8 cellular contexts compared by ENCODE assay signal in the genomic region with DNA sequence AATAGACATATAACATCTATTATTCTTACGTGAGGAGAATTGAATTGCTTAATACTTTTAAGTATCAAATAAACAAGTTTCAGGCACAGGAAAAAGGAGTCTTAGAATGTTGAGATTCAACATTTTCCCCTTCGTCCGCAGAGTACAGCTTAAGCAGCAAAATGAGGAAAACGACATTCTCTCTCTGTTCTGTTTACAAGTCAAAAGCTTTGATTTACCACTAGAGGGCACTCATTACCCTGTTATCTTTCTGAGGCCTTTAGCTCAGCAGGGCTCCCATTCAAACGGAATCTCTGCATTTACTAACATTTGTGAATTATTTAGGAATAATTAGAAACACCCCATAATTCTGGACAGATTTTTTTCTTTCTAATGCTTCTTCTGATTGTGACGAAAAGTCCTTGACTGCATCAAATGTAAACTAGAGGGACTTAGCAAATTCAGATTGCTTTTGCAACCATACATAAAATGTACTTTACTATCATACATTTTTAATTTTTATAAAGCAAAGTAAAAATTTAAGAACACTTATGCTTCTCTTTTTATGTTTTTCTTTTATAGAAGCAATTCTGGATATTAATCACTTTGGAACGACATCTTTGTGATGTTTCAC.
DNase-seq lines count a peak whose midpoint lies in the region; ATAC-seq and TF ChIP-seq lines count a peak whose summit lies in the region.

No MANE protein-coding gene starts in this region.

- H3K27ac ChIP-seq in OCI-LY1 (ENCODE audit: low read depth, low read length, poor library complexity, severe bottlenecking) (no peak overlapping the region), uterus (no peak overlapping the region)

- no peaks in the 10 kb centered on the region for H3K79me2 ChIP-seq in OCI-LY1 (ENCODE audit: insufficient read depth, low read length)

- H3F3A ChIP-seq in OCI-LY1 (ENCODE audit: insufficient read depth, low read length) = no peaks in the 10 kb centered on the region

- H3K36me3 ChIP-seq in OCI-LY1 (ENCODE audit: insufficient read depth, low read length) = no peaks in the 10 kb centered on the region
- H3K36me3 ChIP-seq in uterus = no peaks in the 10 kb centered on the region

- H3K9me2 ChIP-seq in OCI-LY1 (ENCODE audit: low read depth, low read length) = no peaks in the 10 kb centered on the region

- H3K4me3 ChIP-seq in OCI-LY1 (ENCODE audit: low read depth, low read length, poor library complexity, severe bottlenecking) (no peak overlapping the region), uterus (no peak overlapping the region)

- TF ChIP-seq CTCF in OCI-LY1 (IDR thresholded peaks at IDR 0.05; ENCODE audit: low read length) (peak; percentile 72), uterus (IDR thresholded peaks at IDR 0.05) (peak; percentile 56 to 68 (median 66))

- ATAC-seq in left lobe of liver = peak; percentile 95

- no peak for TF ChIP-seq POLR2A in uterus (IDR thresholded peaks at IDR 0.05)

- H3K9me3 ChIP-seq in OCI-LY1 (ENCODE audit: low read length) = no peaks in the 10 kb centered on the region
- H3K9me3 ChIP-seq in uterus = no peaks in the 10 kb centered on the region

- peak; percentile 4 for DNase-seq in stimulated activated CD4-positive, alpha-beta T cell treated with anti-CD3 and anti-CD28 coated beads, Interleukin-4, amount 100 ng/mL, for 24 hours
- no peak for DNase-seq in stimulated activated CD4-positive, alpha-beta T cell treated with anti-CD3 and anti-CD28 coated beads, Interleukin-15, amount 100 ng/mL, for 24 hours
- DNase-seq in H4 (ENCODE audit: low spot score) = peak; percentile 86
- peak; percentile 79 for DNase-seq in KG1 (lab: John Stamatoyannopoulos, UW)
- peak; percentile 69 for DNase-seq in cerebellum (ENCODE audit: low spot score)
- no peak for DNase-seq in left lobe of liver (ENCODE audit: low spot score)
- DNase-seq in uterus = no peak

- H3K27me3 ChIP-seq in OCI-LY1 (ENCODE audit: insufficient read depth, low read length) (no peaks in the 10 kb centered on the region), uterus (peaks cover 0 to 3% of the 10 kb centered on the region in 2 donors)

- H2AFZ ChIP-seq in OCI-LY1 (ENCODE audit: low read length) = no peak overlapping the region

- intact Hi-C loops in uterus (cut with DNase I; ENCODE audit: low total_unique reads) = no loop called here

- H3K4me1 ChIP-seq in OCI-LY1 (ENCODE audit: insufficient read depth, low read length, severe bottlenecking) (no peaks in the 10 kb centered on the region), uterus (no peaks in the 10 kb centered on the region)

- no peak overlapping the region for H3K4me2 ChIP-seq in OCI-LY1 (ENCODE audit: low read length)

- H3K9ac ChIP-seq in OCI-LY1 (ENCODE audit: low read length) = no peak overlapping the region

- no peaks in the 10 kb centered on the region for H4K20me1 ChIP-seq in OCI-LY1 (ENCODE audit: insufficient read depth, low read length)

Comparison
In these comparisons a context has a peak if more than half of its experiments do, and no peak if none do; other contexts are left out.
1. DNase-seq: peak in stimulated activated CD4-positive, alpha-beta T cell treated with anti-CD3 and anti-CD28 coated beads, Interleukin-4, amount 100 ng/mL, for 24 hours (single experiment), H4 (single experiment), KG1 (single experiment) and cerebellum (single experiment); none in stimulated activated CD4-positive, alpha-beta T cell treated with anti-CD3 and anti-CD28 coated beads, Interleukin-15, amount 100 ng/mL, for 24 hours (single experiment), left lobe of liver (single experiment) and uterus (0 of 2).